ENCODE assay signal across 8 cellular contexts in genomic region chr9:104743377-104743985, GRCh38. TPM values are rescaled to one million over a fixed set of nuclear protein-coding genes. Genes with fewer than 3 reads are reported as not detected.
DNase-seq lines count a peak whose midpoint lies in the region; ATAC-seq, FAIRE-seq and TF ChIP-seq lines count a peak whose summit lies in the region.

No MANE protein-coding gene starts in this region.

- H3K27ac Mint-ChIP-seq in brain = peak overlapping the region in 1 of 5 experiments; percentile 14

- H3K4me3 Mint-ChIP-seq in brain = peak overlapping the region in 1 of 5 experiments; percentile 4

- peak; percentile 1 to 72 (median 26) for DNase-seq in stimulated activated naive CD4-positive, alpha-beta T cell (lab: John Stamatoyannopoulos, UW)
- no peak for DNase-seq in stimulated activated naive CD4-positive, alpha-beta T cell treated with Interleukin-2 at 50 U/mL for 16 hours (lab: John Stamatoyannopoulos, UW)
- DNase-seq in HuH-7.5 (ENCODE audit: low spot score) (peak; percentile 46), NOMO-1 treated with dmso at 0.1 percent for 144 hours (lab: John Stamatoyannopoulos, UW; ENCODE audit: unreplicated experiment) (peak; percentile 53), left lobe of liver (ENCODE audit: low spot score) (no peak), urothelium cell line (ENCODE audit: low spot score) (peak; percentile 48)

- peak; percentile 84 to 86 for TF ChIP-seq CTCF in brain (conservative IDR thresholded peaks at IDR 0.05)

- no peak for FAIRE-seq in urothelium cell line (lab: Jason Lieb, UNC)

- H3K36me3 Mint-ChIP-seq in brain = no peaks in the 10 kb centered on the region

- peak; percentile 38 for ATAC-seq in GM21786 (IDR thresholded peaks at IDR 0.05; ENCODE audit: unreplicated experiment)
- peak; percentile 38 for ATAC-seq in left lobe of liver

- H3K9me3 Mint-ChIP-seq in brain = no peaks in the 10 kb centered on the region

- H3K4me1 Mint-ChIP-seq in brain = peaks cover 21% of the 10 kb centered on the region

- peaks cover 12% of the 10 kb centered on the region for H3K27me3 Mint-ChIP-seq in brain

RNA-seq across cellular contexts. Expression of gene NIPSNAP3A, which starts 4.0 kb away (rescaled TPM):
- 38.6 TPM for polyA plus RNA-seq in brain (ENCODE audit: insufficient read depth, low read depth, low replicate concordance)
- total RNA-seq in left lobe of liver = 18.4 TPM

RNA-seq across cellular contexts. Expression of gene NIPSNAP3B, which starts 20.4 kb away (rescaled TPM):
- polyA plus RNA-seq in brain (ENCODE audit: insufficient read depth, low read depth, low replicate concordance) = 1.5 TPM
- 0.28 TPM for total RNA-seq in left lobe of liver

RNA-seq across cellular contexts. Expression of gene OR13D1, which starts 49.2 kb away (rescaled TPM):
- polyA plus RNA-seq in brain (ENCODE audit: insufficient read depth, low read depth, low replicate concordance) = not detected
- total RNA-seq in left lobe of liver = not detected

Comparison
In these comparisons a context has a peak if more than half of its experiments do, and no peak if none do; other contexts are left out.
1. DNase-seq: peak in stimulated activated naive CD4-positive, alpha-beta T cell (6 of 6), HuH-7.5 (single experiment), NOMO-1 treated with dmso at 0.1 percent for 144 hours (single experiment) and urothelium cell line (single experiment); none in stimulated activated naive CD4-positive, alpha-beta T cell treated with Interleukin-2 at 50 U/mL for 16 hours (single experiment) and left lobe of liver (single experiment).